24 cellular contexts compared by ENCODE assay signal in genomic region chr3:132380979-132381944, GRCh38. TPM values are rescaled to one million over a fixed set of nuclear protein-coding genes. Genes with fewer than 3 reads are reported as not detected.
A peak's percentile ranks its signal among the peaks of the same experiment; 100 is the strongest.
DNase-seq lines count a peak whose midpoint lies in the region; ATAC-seq, FAIRE-seq and TF ChIP-seq lines count a peak whose summit lies in the region.
"Had no signal": no experiment of that assay in that cellular context is flagged by ENCODE, and none has a peak within 500 bp of the region (broad histone marks: within the 10 kb centered on the region; RNA-seq: fewer than 3 reads in every experiment).

No MANE protein-coding gene starts in this region.

- peaks cover 5% of the 10 kb centered on the region for H3K9me3 Mint-ChIP-seq in mesothelial cell of epicardium
- no peaks in the 10 kb centered on the region for H3K9me3 Mint-ChIP-seq in stimulated activated naive CD8-positive, alpha-beta T cell treated with anti-CD3 and anti-CD28 coated beads, Interleukin-15, amount 100 ng/mL, for 72 hours
- H3K9me3 Mint-ChIP-seq: natural killer cell had no signal

- ATAC-seq in HG03039 (IDR thresholded peaks at IDR 0.05; ENCODE audit: unreplicated experiment) (peak; percentile 54), aorta (ENCODE audit: low FRiP score) (no peak)
- ATAC-seq in stimulated activated naive CD8-positive, alpha-beta T cell treated with anti-CD3 and anti-CD28 coated beads, Interleukin-15, amount 100 ng/mL, for 72 hours: no peak
- ATAC-seq: natural killer cell had no signal

- no peak overlapping the region for H3K27ac ChIP-seq in kidney (ENCODE audit: low read depth in 2 of 2, low read length in 2 of 2)
- no peak overlapping the region for H3K27ac ChIP-seq in aorta (ENCODE audit: low read depth in 1 of 2, low read length in 2 of 2)
- H3K27ac ChIP-seq: esophagus squamous epithelium, suprapubic skin, uterus had no signal

- peaks cover 3% of the 10 kb centered on the region for H3K4me1 Mint-ChIP-seq in mesothelial cell of epicardium
- H3K4me1 Mint-ChIP-seq in stimulated activated naive CD8-positive, alpha-beta T cell treated with anti-CD3 and anti-CD28 coated beads, Interleukin-15, amount 100 ng/mL, for 72 hours: peaks cover 8% of the 10 kb centered on the region
- H3K4me1 Mint-ChIP-seq: natural killer cell had no signal

- intact Hi-C loops in kidney (cut with DNase I): no loop called here
- intact Hi-C loops in aorta (cut with DNase I): no loop called here

- H3K36me3 ChIP-seq in kidney (ENCODE audit: control insufficient read depth in 1 of 2, insufficient read depth in 2 of 2, low read length in 2 of 2) (no peaks in the 10 kb centered on the region), aorta (ENCODE audit: control insufficient read depth in 1 of 2, insufficient read depth in 2 of 2, low read length in 1 of 2) (no peaks in the 10 kb centered on the region)
- H3K36me3 ChIP-seq: esophagus squamous epithelium, suprapubic skin, uterus had no signal

- H3K4me1 ChIP-seq in kidney (ENCODE audit: control insufficient read depth in 1 of 2, insufficient read depth in 1 of 2, low read depth in 1 of 2, low read length in 2 of 2) (no peaks in the 10 kb centered on the region), aorta (ENCODE audit: control insufficient read depth in 1 of 2, insufficient read depth in 2 of 2, low read length in 2 of 2) (no peaks in the 10 kb centered on the region)
- H3K4me1 ChIP-seq: esophagus squamous epithelium, suprapubic skin, uterus had no signal

- no peak for FAIRE-seq in kidney (lab: Jason Lieb, UNC)
- FAIRE-seq: G401.6 had no signal

- peaks cover under 1% of the 10 kb centered on the region for H3K27me3 Mint-ChIP-seq in mesothelial cell of epicardium (ENCODE audit: low read depth)
- peaks cover 21% of the 10 kb centered on the region for H3K27me3 Mint-ChIP-seq in stimulated activated naive CD8-positive, alpha-beta T cell treated with anti-CD3 and anti-CD28 coated beads, Interleukin-15, amount 100 ng/mL, for 72 hours
- H3K27me3 Mint-ChIP-seq: progenitor cell of endocrine pancreas had no signal

- H3K4me3 ChIP-seq in choroid plexus epithelial cell (ENCODE audit: low read depth, low read length) (no peak overlapping the region), kidney (ENCODE audit: low read length in 2 of 2) (no peak overlapping the region), aorta (ENCODE audit: low read length in 2 of 2) (no peak overlapping the region)
- H3K4me3 ChIP-seq: esophagus squamous epithelium, suprapubic skin, uterus had no signal

- H3K9ac ChIP-seq in kidney (ENCODE audit: low read length in 2 of 2): no peak overlapping the region

- H3K36me3 Mint-ChIP-seq in mesothelial cell of epicardium: peaks cover 5% of the 10 kb centered on the region
- H3K36me3 Mint-ChIP-seq: natural killer cell had no signal

- peak; percentile 17 for DNase-seq in EH (ENCODE audit: low read depth)
- DNase-seq in choroid plexus epithelial cell (ENCODE audit: low read depth): peak; percentile 8
- DNase-seq in kidney: peak; percentile 58
- no peak for DNase-seq in mesothelial cell of epicardium (ENCODE audit: low spot score in 2 of 2, unreplicated experiment in 2 of 2)
- no peak for DNase-seq in stimulated activated naive CD8-positive, alpha-beta T cell treated with anti-CD3 and anti-CD28 coated beads, Interleukin-15, amount 100 ng/mL, for 72 hours
- no peak for DNase-seq in stimulated activated CD4-positive, alpha-beta T cell treated with anti-CD3 and anti-CD28 coated beads, Interleukin-2, amount 100 ng/mL, for 48 hours
- DNase-seq in aorta: no peak
- DNase-seq: activated naive CD4-positive, alpha-beta T cell; amygdala; C1 segment of cervical spinal cord; cerebellar nuclear complex; effector CD4-positive, alpha-beta T cell; esophagus squamous epithelium; mammary epithelial cell; natural killer cell; NCI-H2107; SHP77 treated with DMSO at 0.1 percent for 48 hours; stimulated activated CD4-positive, alpha-beta T cell treated with anti-CD3 and anti-CD28 coated beads, Interleukin-12 subunit alpha, Interleukin-12 subunit beta, amount 100 ng/mL, for 4 hours; T-helper 1 cell; uterus had no signal

- H3K4me3 Mint-ChIP-seq in mesothelial cell of epicardium: no peak overlapping the region
- H3K4me3 Mint-ChIP-seq in stimulated activated naive CD8-positive, alpha-beta T cell treated with anti-CD3 and anti-CD28 coated beads, Interleukin-15, amount 100 ng/mL, for 72 hours: no peak overlapping the region
- H3K4me3 Mint-ChIP-seq: natural killer cell had no signal

- H3K9me3 ChIP-seq in kidney (ENCODE audit: control insufficient read depth in 1 of 2, low read length in 2 of 2) (no peaks in the 10 kb centered on the region), aorta (ENCODE audit: control insufficient read depth, low read length) (no peaks in the 10 kb centered on the region)
- H3K9me3 ChIP-seq: esophagus squamous epithelium, suprapubic skin, uterus had no signal

- H3K27ac Mint-ChIP-seq in mesothelial cell of epicardium: no peak overlapping the region
- H3K27ac Mint-ChIP-seq in stimulated activated naive CD8-positive, alpha-beta T cell treated with anti-CD3 and anti-CD28 coated beads, Interleukin-15, amount 100 ng/mL, for 72 hours: no peak overlapping the region
- H3K27ac Mint-ChIP-seq: natural killer cell, progenitor cell of endocrine pancreas had no signal

- no peaks in the 10 kb centered on the region for H3K27me3 ChIP-seq in aorta (ENCODE audit: control insufficient read depth in 1 of 2, insufficient read depth in 2 of 2, low read length in 1 of 2)
- H3K27me3 ChIP-seq: uterus had no signal

- no peak for TF ChIP-seq CTCF in choroid plexus epithelial cell (conservative IDR thresholded peaks at IDR 0.05; ENCODE audit: low read depth, low read length)
- TF ChIP-seq CTCF in kidney (IDR thresholded peaks at IDR 0.05; ENCODE audit: borderline replicate concordance, extremely low read depth, insufficient read depth): no peak
- no peak for TF ChIP-seq CTCF in mesothelial cell of epicardium (IDR thresholded peaks at IDR 0.05; ENCODE audit: unreplicated experiment)

- 73 to 91% methylated on average over 15 of the region's 15 CpGs for WGBS in aorta, 2 donors

RNA-seq across cellular contexts. Expression of gene DNAJC13, which starts 36.0 kb away (rescaled TPM):
- total RNA-seq in kidney (43.1 TPM), mesothelial cell of epicardium (34.2 to 37.8 TPM (median 37.6 TPM) in 3 replicates), aorta (10 to 100 TPM; 49.8 to 70.4 TPM)
- polyA plus RNA-seq in kidney (ENCODE audit: insufficient read depth, low read depth, low replicate concordance) (11.5 TPM), aorta (10 to 100 TPM; 12.0 to 16.0 TPM)

Comparison
In these comparisons a context has a peak if more than half of its experiments do, and no peak if none do; other contexts are left out.
1. DNase-seq: peak in EH (single experiment), choroid plexus epithelial cell (single experiment) and kidney (single experiment); none in mesothelial cell of epicardium (0 of 2), stimulated activated naive CD8-positive, alpha-beta T cell treated with anti-CD3 and anti-CD28 coated beads, Interleukin-15, amount 100 ng/mL, for 72 hours (0 of 2), stimulated activated CD4-positive, alpha-beta T cell treated with anti-CD3 and anti-CD28 coated beads, Interleukin-2, amount 100 ng/mL, for 48 hours (0 of 2) and aorta (0 of 2).